8 cellular contexts compared by ENCODE assay signal in genomic region chr2:102240640-102241370, GRCh38.
DNase-seq lines count a peak whose midpoint lies in the region; ATAC-seq lines count a peak whose summit lies in the region.

No MANE protein-coding gene starts in this region.

- peak overlapping the region; percentile 35 for H3K27ac Mint-ChIP-seq in central memory CD8-positive, alpha-beta T cell (ENCODE audit: low read depth)

- H3K4me3 Mint-ChIP-seq in central memory CD8-positive, alpha-beta T cell, result no peak overlapping the region

- no peaks in the 10 kb centered on the region for H3K27me3 Mint-ChIP-seq in central memory CD8-positive, alpha-beta T cell

- ATAC-seq in GM18867 (IDR thresholded peaks at IDR 0.05; ENCODE audit: unreplicated experiment) (peak; percentile 92), HG03097 (IDR thresholded peaks at IDR 0.05; ENCODE audit: low FRiP score, unreplicated experiment) (peak; percentile 86)
- peak; percentile 79 to 84 for ATAC-seq in activated CD4-positive, CD25-positive, alpha-beta regulatory T cell treated with anti-CD3 and anti-CD28 coated beads, Interleukin-2, amount 50 U/mL, for 24 hours
- ATAC-seq in central memory CD8-positive, alpha-beta T cell (replicated peaks; ENCODE audit: extremely low read depth, poor library complexity, severe bottlenecking), result peak; percentile 86

- no peaks in the 10 kb centered on the region for H3K9me3 Mint-ChIP-seq in central memory CD8-positive, alpha-beta T cell

- H3K36me3 Mint-ChIP-seq in central memory CD8-positive, alpha-beta T cell (ENCODE audit: insufficient read depth), result peaks cover 5% of the 10 kb centered on the region

- DNase-seq in AG08395 (ENCODE audit: low spot score) (peak; percentile 92), NCI-H2227 treated with DMSO at 0.1 percent for 48 hours (lab: John Stamatoyannopoulos, UW) (peak; percentile 29), kidney tubule cell (ENCODE audit: low spot score) (peak; percentile 93)
- DNase-seq in central memory CD8-positive, alpha-beta T cell (ENCODE audit: low spot score in 2 of 2), result peak; percentile 67 to 79
- DNase-seq in stimulated activated CD4-positive, alpha-beta T cell treated with anti-CD3 and anti-CD28 coated beads, Interleukin-1b, Interleukin-23, amount 100 ng/mL, for 24 hours (ENCODE audit: low read depth in 4 of 4, low spot score in 1 of 4), result peak; percentile 83 to 91 (median 85)

- H3K4me1 Mint-ChIP-seq in central memory CD8-positive, alpha-beta T cell, result peaks cover 19% of the 10 kb centered on the region

Comparison
In these comparisons a context has a peak if more than half of its experiments do, and no peak if none do; other contexts are left out.
1. Peak in every context shown above with its lines: DNase-seq and ATAC-seq.
2. DNase-seq: peak in every context shown above with its lines; median percentile 93 in kidney tubule cell; 92 in AG08395; 85 in stimulated activated CD4-positive, alpha-beta T cell treated with anti-CD3 and anti-CD28 coated beads, Interleukin-1b, Interleukin-23, amount 100 ng/mL, for 24 hours; 73 in central memory CD8-positive, alpha-beta T cell; 29 in NCI-H2227 treated with DMSO at 0.1 percent for 48 hours.